18 cellular contexts compared by ENCODE assay signal in the genomic region with DNA sequence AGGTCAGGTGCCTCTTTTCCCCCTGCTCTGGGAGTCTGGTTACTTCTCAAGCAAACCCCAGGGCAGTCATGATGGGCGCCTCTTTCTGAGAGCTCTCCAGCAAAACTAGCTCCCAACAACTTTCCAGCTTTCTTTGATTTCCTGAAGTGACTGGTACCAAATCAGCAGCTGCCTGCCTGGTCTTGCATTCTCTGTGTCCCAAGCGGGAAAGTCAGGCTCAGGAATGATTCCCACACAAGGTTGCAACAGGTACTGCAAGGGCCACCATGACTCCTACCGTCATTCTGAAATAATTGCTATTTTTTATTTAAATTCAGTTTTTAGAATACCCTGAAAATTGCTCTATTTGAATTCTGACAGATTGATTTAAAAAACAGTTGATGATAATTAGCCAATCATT.
"Had no signal": no experiment of that assay in that cellular context is flagged by ENCODE, and none has a peak within 500 bp of the region (broad histone marks: within the 10 kb centered on the region; RNA-seq: fewer than 3 reads in every experiment).

No MANE protein-coding gene starts in this region.

- H3K36me3 Mint-ChIP-seq: naive thymus-derived CD4-positive, alpha-beta T cell had no signal

- H3K4me1 ChIP-seq: gastrocnemius medialis, right atrium auricular region, sigmoid colon had no signal

- H3K9me3 Mint-ChIP-seq: nephron progenitor cell had no signal

- H3K4me1 Mint-ChIP-seq: naive thymus-derived CD4-positive, alpha-beta T cell had no signal

- H3K27ac ChIP-seq: coronary artery, gastrocnemius medialis, heart right ventricle, neutrophil, right atrium auricular region, sigmoid colon, skin epidermis had no signal

- H3K4me3 Mint-ChIP-seq: naive thymus-derived CD4-positive, alpha-beta T cell; nephron progenitor cell had no signal

- ATAC-seq: esophagus mucosa; gastrocnemius medialis; heart right ventricle; left colon; left ventricle myocardium superior; naive thymus-derived CD4-positive, alpha-beta T cell had no signal

- H3K9me3 ChIP-seq: gastrocnemius medialis, heart right ventricle, neutrophil, right atrium auricular region, sigmoid colon had no signal

- H3K36me3 ChIP-seq: gastrocnemius medialis, heart right ventricle, neutrophil, right atrium auricular region, sigmoid colon had no signal

- DNase-seq: effector CD4-positive, alpha-beta T cell; gastrocnemius medialis; heart right ventricle; left colon; left ventricle myocardium superior; mesenchymal stem cell; naive thymus-derived CD4-positive, alpha-beta T cell; nephron progenitor cell; sigmoid colon; stimulated activated CD4-positive, alpha-beta T cell treated with anti-CD3 and anti-CD28 coated beads, Interleukin-2, amount 100 ng/mL, for 24 hours; stimulated activated naive CD4-positive, alpha-beta T cell treated with Interleukin-2 at 50 U/mL for 16 hours; trophoblast cell had no signal

- H3K4me3 ChIP-seq: coronary artery, gastrocnemius medialis, heart right ventricle, lung, right atrium auricular region, sigmoid colon, skin epidermis had no signal

- H3K27ac Mint-ChIP-seq: naive thymus-derived CD4-positive, alpha-beta T cell; nephron progenitor cell had no signal

- H3K27me3 ChIP-seq: gastrocnemius medialis, neutrophil, right atrium auricular region, sigmoid colon had no signal
